In genomic region chr10:117226813-117227451, GRCh38 we compare ENCODE assay signal across 8 cellular contexts. TPM values are rescaled to one million over a fixed set of nuclear protein-coding genes. Genes with fewer than 3 reads are reported as not detected.
DNase-seq lines count a peak whose midpoint lies in the region; ATAC-seq, FAIRE-seq and TF ChIP-seq lines count a peak whose summit lies in the region.

No MANE protein-coding gene starts in this region.

- H3K9ac ChIP-seq in mesendoderm (ENCODE audit: low read length) = no peak overlapping the region

- H3K36me3 ChIP-seq in cardiac muscle cell (no peaks in the 10 kb centered on the region), mesendoderm (ENCODE audit: control insufficient read depth, insufficient read depth, low read length) (no peaks in the 10 kb centered on the region), heart right ventricle (no peaks in the 10 kb centered on the region)

- no peak overlapping the region for H2AK5ac ChIP-seq in mesendoderm (ENCODE audit: low read length)

- no peak overlapping the region for H2BK5ac ChIP-seq in mesendoderm (ENCODE audit: low read length)

- DNase-seq in cardiac muscle cell (ENCODE audit: low read depth in 1 of 2, low spot score in 1 of 2) (peak; percentile 52 to 70), left cardiac atrium (no peak), LHCN-M2 (ENCODE audit: low read depth) (peak; percentile 21), astrocyte of the hippocampus (ENCODE audit: low read depth, low spot score) (peak; percentile 19), mesendoderm (peak; percentile 83), GM12891 (ENCODE audit: insufficient read length, low spot score) (no peak), heart right ventricle (no peak)

- ATAC-seq in left cardiac atrium (no peak), GM21576 (IDR thresholded peaks at IDR 0.05; ENCODE audit: unreplicated experiment) (no peak), heart right ventricle (no peak)

- no peaks in the 10 kb centered on the region for H3K79me1 ChIP-seq in mesendoderm (ENCODE audit: low read length)

- H3K4me3 ChIP-seq in cardiac muscle cell (no peak overlapping the region), mesendoderm (ENCODE audit: low read length) (no peak overlapping the region), heart right ventricle (no peak overlapping the region)

- FAIRE-seq in GM12891 (lab: Jason Lieb, UNC) = no peak

- no peak overlapping the region for H3K4ac ChIP-seq in mesendoderm (ENCODE audit: low read depth, low read length)

- H3K4me2 ChIP-seq in mesendoderm (ENCODE audit: low read length) = no peak overlapping the region

- peaks cover 23% of the 10 kb centered on the region for H3K27me3 ChIP-seq in cardiac muscle cell
- H3K27me3 ChIP-seq in mesendoderm (ENCODE audit: insufficient read depth, low read length, poor library complexity) = no peaks in the 10 kb centered on the region
- H3K27me3 ChIP-seq in heart right ventricle = peaks cover 0 to 74% (median 50%) of the 10 kb centered on the region in 7 donors

- H3K9me3 ChIP-seq in cardiac muscle cell (ENCODE audit: low read depth) (no peaks in the 10 kb centered on the region), heart right ventricle (no peaks in the 10 kb centered on the region)

- H3K23ac ChIP-seq in mesendoderm (ENCODE audit: low read length) = no peak overlapping the region

- no peaks in the 10 kb centered on the region for H3K79me2 ChIP-seq in mesendoderm (ENCODE audit: control insufficient read depth, insufficient read depth, low read length)

- H3K56ac ChIP-seq in mesendoderm (ENCODE audit: low read length) = no peak overlapping the region

- no peak overlapping the region for H2BK120ac ChIP-seq in mesendoderm (ENCODE audit: low read depth, low read length)

- H4K5ac ChIP-seq in mesendoderm (ENCODE audit: low read length) = no peak overlapping the region

- TF ChIP-seq POLR2A in GM12891 (IDR thresholded peaks at IDR 0.05; ENCODE audit: low read depth, low read length) = no peak

- TF ChIP-seq CTCF in cardiac muscle cell (IDR thresholded peaks at IDR 0.05; ENCODE audit: low read depth, low read length) = peak; percentile 63
- TF ChIP-seq CTCF in heart right ventricle (IDR thresholded peaks at IDR 0.05) = peak in 2 of 9 donors; percentile 15 to 46

- no peak overlapping the region for H3K18ac ChIP-seq in mesendoderm (ENCODE audit: low read length)

- intact Hi-C loops in left cardiac atrium (cut with DNase I) = no loop called here
- intact Hi-C loops in heart right ventricle (cut with DNase I) = loop anchor here in 1 of 10 donors (10.0 kb wide), 1 partner anchor 88 kb away; no protein-coding TSS in a partner anchor

- H4K8ac ChIP-seq in mesendoderm (ENCODE audit: low read depth, low read length) = no peak overlapping the region

- no peaks in the 10 kb centered on the region for H3K4me1 ChIP-seq in cardiac muscle cell (ENCODE audit: low read depth)
- no peaks in the 10 kb centered on the region for H3K4me1 ChIP-seq in mesendoderm (ENCODE audit: control insufficient read depth, low read depth, low read length)
- no peaks in the 10 kb centered on the region for H3K4me1 ChIP-seq in heart right ventricle

- H3K27ac ChIP-seq in cardiac muscle cell = no peak overlapping the region
- no peak overlapping the region for H3K27ac ChIP-seq in mesendoderm (ENCODE audit: low read depth, low read length)
- H3K27ac ChIP-seq in heart right ventricle = no peak overlapping the region

- H2BK15ac ChIP-seq in mesendoderm (replicated peaks; ENCODE audit: low read depth) = no peak overlapping the region

- no CpG with 5 or more reads among the region's 10 CpGs for WGBS in mesendoderm (ENCODE audit: extremely low coverage, insufficient coverage, low lambda C conversion rate)
- WGBS in heart right ventricle, 2 donors = 28 to 34% methylated on average over 10 of the region's 10 CpGs

TF ChIP-seq in GM12891, 5 proteins besides CTCF, POLR2A, EP300 and RAD21:
- TF ChIP-seq TAF1 (IDR thresholded peaks at IDR 0.05; ENCODE audit: low read depth, low read length) (no peak), SPI1 (IDR thresholded peaks at IDR 0.05; ENCODE audit: low read depth, low read length) (no peak), POLR2AphosphoS5 (IDR thresholded peaks at IDR 0.05; ENCODE audit: low read depth, low read length) (no peak), POU2F2 (IDR thresholded peaks at IDR 0.05; ENCODE audit: low read depth, low read length) (no peak), PAX5 (IDR thresholded peaks at IDR 0.05; ENCODE audit: insufficient read depth, low read length, severe bottlenecking) (no peak)

RNA-seq across cellular contexts. Expression of gene SLC18A2, which starts 14.0 kb away (rescaled TPM):
- total RNA-seq in cardiac muscle cell = 0.07 and 0.42 TPM in 2 replicates
- polyA plus RNA-seq in cardiac muscle cell = 0.30 and 1.0 TPM in 2 replicates
- under 1 TPM; 0.13 to 0.47 TPM for total RNA-seq in left cardiac atrium
- total RNA-seq in LHCN-M2 (2014; rRNA removed) = not detected in 2 replicates
- 0.01 TPM for polyA plus RNA-seq in LHCN-M2 (2012)
- polyA plus RNA-seq in mesendoderm (2013, experiment 1 of 2) = 0.74 TPM
- polyA plus RNA-seq in mesendoderm (2013, experiment 2 of 2) = 0.77 TPM
- polyA plus RNA-seq in GM12891 (2012; ENCODE audit: low read depth, missing spikeins) = not detected
- under 1 TPM in 9 of 10 donors, not detected in 1; 0.12 to 0.47 (median 0.20) TPM for total RNA-seq in heart right ventricle
- under 1 TPM; 0.07 to 0.12 TPM for polyA plus RNA-seq in heart right ventricle

RNA-seq across cellular contexts. Expression of gene KCNK18, which starts 29.6 kb away (rescaled TPM):
- total RNA-seq in cardiac muscle cell (not detected in 2 replicates), left cardiac atrium (not detected), LHCN-M2 (2014; rRNA removed) (not detected in 2 replicates), heart right ventricle (not detected)
- polyA plus RNA-seq in cardiac muscle cell (not detected in 2 replicates), heart right ventricle (not detected)
- polyA plus RNA-seq in LHCN-M2 (2012) = not detected
- polyA plus RNA-seq in mesendoderm (2013, experiment 1 of 2) = not detected
- polyA plus RNA-seq in mesendoderm (2013, experiment 2 of 2) = not detected
- polyA plus RNA-seq in GM12891 (2012; ENCODE audit: low read depth, missing spikeins) = not detected

Comparison
In these comparisons a context has a peak if more than half of its experiments do, and no peak if none do; other contexts are left out.
1. DNase-seq: peak in cardiac muscle cell (2 of 2), LHCN-M2 (single experiment), astrocyte of the hippocampus (single experiment) and mesendoderm (single experiment); none in left cardiac atrium (single experiment), GM12891 (single experiment) and heart right ventricle (0 of 2).